Comparison of ENCODE assay signal across 18 cellular contexts in genomic region chr9:70389188-70389587, GRCh38. TPM values are rescaled to one million over a fixed set of nuclear protein-coding genes. Genes with fewer than 3 reads are reported as not detected.
DNase-seq lines count a peak whose midpoint lies in the region; ATAC-seq and TF ChIP-seq lines count a peak whose summit lies in the region.
"Had no signal": no experiment of that assay in that cellular context is flagged by ENCODE, and none has a peak within 500 bp of the region (broad histone marks: within the 10 kb centered on the region; RNA-seq: fewer than 3 reads in every experiment).

No MANE protein-coding gene starts in this region.

- H3K4me1 ChIP-seq in upper lobe of right lung: peaks cover 54% of the 10 kb centered on the region

- no peak overlapping the region for H3K4me3 Mint-ChIP-seq in activated naive CD4-positive, alpha-beta T cell treated with anti-CD3 and anti-CD28 coated beads, Interleukin-2, amount 50 U/mL, for 24 hours
- H3K4me3 Mint-ChIP-seq in central memory CD8-positive, alpha-beta T cell: no peak overlapping the region
- peak overlapping the region in 7 of 10 donors; percentile 20 to 79 (median 54) for H3K4me3 Mint-ChIP-seq in naive thymus-derived CD8-positive, alpha-beta T cell

- H3K27me3 ChIP-seq in upper lobe of right lung (no peaks in the 10 kb centered on the region), WERI-Rb-1 (ENCODE audit: insufficient read depth, low read depth, severe bottlenecking) (no peaks in the 10 kb centered on the region)
- H3K27me3 ChIP-seq: BE2C, tibial nerve had no signal

- no peaks in the 10 kb centered on the region for H3K27me3 Mint-ChIP-seq in activated naive CD4-positive, alpha-beta T cell treated with anti-CD3 and anti-CD28 coated beads, Interleukin-2, amount 50 U/mL, for 24 hours
- H3K27me3 Mint-ChIP-seq in central memory CD8-positive, alpha-beta T cell: no peaks in the 10 kb centered on the region
- H3K27me3 Mint-ChIP-seq in naive thymus-derived CD8-positive, alpha-beta T cell: no peaks in the 10 kb centered on the region
- H3K27me3 Mint-ChIP-seq: stimulated activated naive CD8-positive, alpha-beta T cell treated with anti-CD3 and anti-CD28 coated beads, Interleukin-15, amount 100 ng/mL, for 72 hours had no signal

- POLR2A ChIA-PET in naive thymus-derived CD8-positive, alpha-beta T cell (lab: Charles Lee): interaction anchor here (0.6 to 4.3 kb wide), 2 partner anchors 12 to 23 kb away, joined by 3 to 51 read pairs; partner anchors contain the start of gene KLF9

- intact Hi-C loops in upper lobe of right lung (cut with DNase I): no loop called here

- no peak for TF ChIP-seq CTCF in upper lobe of right lung (IDR thresholded peaks at IDR 0.05)
- no peak for TF ChIP-seq CTCF in WERI-Rb-1 (IDR thresholded peaks at IDR 0.05; ENCODE audit: low read depth, low read length)

- no peak for DNase-seq in activated naive CD4-positive, alpha-beta T cell treated with anti-CD3 and anti-CD28 coated beads, Interleukin-2, amount 50 U/mL, for 16 hours
- no peak for DNase-seq in central memory CD8-positive, alpha-beta T cell (ENCODE audit: low spot score in 2 of 2)
- DNase-seq in naive thymus-derived CD8-positive, alpha-beta T cell: no peak
- DNase-seq in upper lobe of right lung (no peak), NAMALWA (ENCODE audit: low spot score) (no peak), nucleus accumbens (lab: John Stamatoyannopoulos, UW) (no peak), WERI-Rb-1 (no peak)
- DNase-seq: activated CD8-positive, alpha-beta memory T cell treated with anti-CD3 and anti-CD28 coated beads, Interleukin-2, amount 50 U/mL, for 4 hours; BE2C; DND-41; NCI-H1105; NCI-H2029 treated with DMSO at 0.1 percent for 48 hours; NCI-H345; NCI-H748 treated with DMSO at 0.1 percent for 48 hours; stimulated activated naive CD8-positive, alpha-beta T cell treated with anti-CD3 and anti-CD28 coated beads, Interleukin-15, amount 100 ng/mL, for 72 hours had no signal

- H3K9me3 Mint-ChIP-seq in activated naive CD4-positive, alpha-beta T cell treated with anti-CD3 and anti-CD28 coated beads, Interleukin-2, amount 50 U/mL, for 24 hours: no peaks in the 10 kb centered on the region
- no peaks in the 10 kb centered on the region for H3K9me3 Mint-ChIP-seq in central memory CD8-positive, alpha-beta T cell
- no peaks in the 10 kb centered on the region for H3K9me3 Mint-ChIP-seq in naive thymus-derived CD8-positive, alpha-beta T cell
- H3K9me3 Mint-ChIP-seq: stimulated activated naive CD8-positive, alpha-beta T cell treated with anti-CD3 and anti-CD28 coated beads, Interleukin-15, amount 100 ng/mL, for 72 hours had no signal

- no peak for ATAC-seq in central memory CD8-positive, alpha-beta T cell (replicated peaks; ENCODE audit: extremely low read depth, poor library complexity, severe bottlenecking)
- ATAC-seq in naive thymus-derived CD8-positive, alpha-beta T cell: no peak
- ATAC-seq in upper lobe of right lung: peak; percentile 3

- H3K27ac ChIP-seq in upper lobe of right lung (no peak overlapping the region), WERI-Rb-1 (no peak overlapping the region)
- H3K27ac ChIP-seq: SK-N-MC had no signal

- peak overlapping the region; percentile 80 for H3K27ac Mint-ChIP-seq in activated naive CD4-positive, alpha-beta T cell treated with anti-CD3 and anti-CD28 coated beads, Interleukin-2, amount 50 U/mL, for 24 hours
- peak overlapping the region; percentile 56 for H3K27ac Mint-ChIP-seq in central memory CD8-positive, alpha-beta T cell (ENCODE audit: low read depth)
- peak overlapping the region in 4 of 10 donors; percentile 43 to 86 (median 64) for H3K27ac Mint-ChIP-seq in naive thymus-derived CD8-positive, alpha-beta T cell

- no peak overlapping the region for H3K4me3 ChIP-seq in upper lobe of right lung
- H3K4me3 ChIP-seq in WERI-Rb-1 (ENCODE audit: low read depth, low read length): no peak overlapping the region
- H3K4me3 ChIP-seq: SK-N-MC had no signal

- peaks cover 83% of the 10 kb centered on the region for H3K4me1 Mint-ChIP-seq in activated naive CD4-positive, alpha-beta T cell treated with anti-CD3 and anti-CD28 coated beads, Interleukin-2, amount 50 U/mL, for 24 hours
- peaks cover 70% of the 10 kb centered on the region for H3K4me1 Mint-ChIP-seq in central memory CD8-positive, alpha-beta T cell
- H3K4me1 Mint-ChIP-seq in naive thymus-derived CD8-positive, alpha-beta T cell: peaks cover 47 to 88% (median 85%) of the 10 kb centered on the region in 4 donors

- H3K36me3 ChIP-seq in upper lobe of right lung: peaks cover 34% of the 10 kb centered on the region
- no peaks in the 10 kb centered on the region for H3K36me3 ChIP-seq in WERI-Rb-1
- H3K36me3 ChIP-seq: BE2C had no signal

- no peaks in the 10 kb centered on the region for H3K9me3 ChIP-seq in upper lobe of right lung
- no peaks in the 10 kb centered on the region for H3K9me3 ChIP-seq in WERI-Rb-1 (ENCODE audit: severe bottlenecking)
- H3K9me3 ChIP-seq: BE2C, tibial nerve had no signal

- H3K36me3 Mint-ChIP-seq in activated naive CD4-positive, alpha-beta T cell treated with anti-CD3 and anti-CD28 coated beads, Interleukin-2, amount 50 U/mL, for 24 hours: peaks cover 13% of the 10 kb centered on the region
- peaks cover 32% of the 10 kb centered on the region for H3K36me3 Mint-ChIP-seq in central memory CD8-positive, alpha-beta T cell (ENCODE audit: insufficient read depth)
- H3K36me3 Mint-ChIP-seq in naive thymus-derived CD8-positive, alpha-beta T cell: peaks cover 6 to 42% (median 20%) of the 10 kb centered on the region in 3 donors

RNA-seq across cellular contexts. Expression of gene KLF9, which starts 25.3 kb away (rescaled TPM):
- 10 to 100 TPM; 29.6 TPM for total RNA-seq in naive thymus-derived CD8-positive, alpha-beta T cell
- 1 to 10 TPM; 2.6 to 4.0 (median 3.2) TPM for polyA plus RNA-seq in naive thymus-derived CD8-positive, alpha-beta T cell
- 91.0 TPM for total RNA-seq in upper lobe of right lung

Comparison
In these comparisons a context has a peak if more than half of its experiments do, and no peak if none do; other contexts are left out.
1. H3K4me3 Mint-ChIP-seq: peak in naive thymus-derived CD8-positive, alpha-beta T cell (7 of 10); none in activated naive CD4-positive, alpha-beta T cell treated with anti-CD3 and anti-CD28 coated beads, Interleukin-2, amount 50 U/mL, for 24 hours (single experiment) and central memory CD8-positive, alpha-beta T cell (single experiment).